ENCODE assay signal across 8 cellular contexts in genomic region chr19:48445256-48445605, GRCh38. TPM values are rescaled to one million over a fixed set of nuclear protein-coding genes. Genes with fewer than 3 reads are reported as not detected.
DNase-seq lines count a peak whose midpoint lies in the region; ATAC-seq, FAIRE-seq and TF ChIP-seq lines count a peak whose summit lies in the region.

No MANE protein-coding gene starts in this region.

- TF ChIP-seq EP300 in ovary (IDR thresholded peaks at IDR 0.05), result no peak

- TF ChIP-seq CTCF in ovary (IDR thresholded peaks at IDR 0.05), result peak; percentile 7 to 79 (median 73)

- intact Hi-C loops in ovary (cut with DNase I), result no loop called here

- H3K9me3 Mint-ChIP-seq in activated naive CD4-positive, alpha-beta T cell treated with anti-CD3 and anti-CD28 coated beads, Interleukin-2, amount 50 U/mL, for 24 hours, result no peaks in the 10 kb centered on the region

- peak overlapping the region; percentile 95 for H3K4me3 Mint-ChIP-seq in activated naive CD4-positive, alpha-beta T cell treated with anti-CD3 and anti-CD28 coated beads, Interleukin-2, amount 50 U/mL, for 24 hours

- WGBS in ovary, 3 donors, result 0 to 2% (median 0%) methylated on average over 6 of the region's 6 CpGs

- H3K9me3 ChIP-seq in ovary, result no peaks in the 10 kb centered on the region

- peak; percentile 90 for DNase-seq in AG20443 (ENCODE audit: low spot score)
- peak; percentile 47 for DNase-seq in GM18507 (ENCODE audit: extremely low spot score, insufficient read length, low read depth)
- DNase-seq in NCI-H460 (ENCODE audit: extremely low read depth, low read depth), result peak; percentile 43
- peak; percentile 83 for DNase-seq in glomerular visceral epithelial cell (ENCODE audit: extremely low spot score)
- DNase-seq in ovary, result peak in 1 of 5 donors; percentile 57
- DNase-seq in cortex of kidney (lab: John Stamatoyannopoulos, UW), result no peak

- H3K27me3 ChIP-seq in ovary, result no peaks in the 10 kb centered on the region

- TF ChIP-seq POLR2A in ovary (IDR thresholded peaks at IDR 0.05), result no peak

- H3K4me1 Mint-ChIP-seq in activated naive CD4-positive, alpha-beta T cell treated with anti-CD3 and anti-CD28 coated beads, Interleukin-2, amount 50 U/mL, for 24 hours, result peaks cover 44% of the 10 kb centered on the region

- peak overlapping the region; percentile 89 for H3K27ac Mint-ChIP-seq in activated naive CD4-positive, alpha-beta T cell treated with anti-CD3 and anti-CD28 coated beads, Interleukin-2, amount 50 U/mL, for 24 hours

- H3K27ac ChIP-seq in ovary, result peak overlapping the region in 1 of 2 donors; percentile 85

- H3K4me1 ChIP-seq in ovary (ENCODE audit: insufficient read depth), result peaks cover 6% of the 10 kb centered on the region

- peaks cover 15% of the 10 kb centered on the region for H3K36me3 Mint-ChIP-seq in activated naive CD4-positive, alpha-beta T cell treated with anti-CD3 and anti-CD28 coated beads, Interleukin-2, amount 50 U/mL, for 24 hours

- peaks cover 11% of the 10 kb centered on the region for H3K27me3 Mint-ChIP-seq in activated naive CD4-positive, alpha-beta T cell treated with anti-CD3 and anti-CD28 coated beads, Interleukin-2, amount 50 U/mL, for 24 hours

- ATAC-seq in HG03159 (IDR thresholded peaks at IDR 0.05; ENCODE audit: unreplicated experiment), result peak; percentile 31

- no peak for FAIRE-seq in GM18507 (lab: Jason Lieb, UNC)

- no peaks in the 10 kb centered on the region for H3K36me3 ChIP-seq in ovary

- H3K4me3 ChIP-seq in ovary, result peak overlapping the region; percentile 66

RNA-seq across cellular contexts. Expression of gene GRWD1, which starts 0.6 kb away (rescaled TPM):
- 19.3 and 26.3 TPM in 2 replicates for total RNA-seq in NCI-H460 (2014; rRNA removed; shearing (Covaris generic))
- 31.3 and 45.0 TPM in 2 replicates for polyA plus RNA-seq in NCI-H460 (2014; cell fraction: nucleus; rRNA removed)
- total RNA-seq in ovary, result 10 to 100 TPM; 16.5 to 41.9 (median 32.5) TPM
- polyA plus RNA-seq in ovary, result 10 to 100 TPM in 1 of 2 donors, 1 to 10 TPM in 1; 9.5 to 14.8 TPM

RNA-seq across cellular contexts. Expression of gene KCNJ14, which starts 10.1 kb away (rescaled TPM):
- total RNA-seq in NCI-H460 (2014; rRNA removed; shearing (Covaris generic)), result 1.8 and 2.0 TPM in 2 replicates
- polyA plus RNA-seq in NCI-H460 (2014; cell fraction: nucleus; rRNA removed), result 2.3 and 2.9 TPM in 2 replicates
- 1 to 10 TPM in 5 of 7 donors, under 1 TPM in 2; 0.48 to 2.2 (median 1.4) TPM for total RNA-seq in ovary
- under 1 TPM; 0.56 to 0.63 TPM for polyA plus RNA-seq in ovary

RNA-seq across cellular contexts. Expression of gene CYTH2, which starts 23.9 kb away (rescaled TPM):
- total RNA-seq in NCI-H460 (2014; rRNA removed; shearing (Covaris generic)), result 22.2 and 26.3 TPM in 2 replicates
- polyA plus RNA-seq in NCI-H460 (2014; cell fraction: nucleus; rRNA removed), result 62.1 and 70.4 TPM in 2 replicates
- 10 to 100 TPM; 38.5 to 66.5 (median 49.4) TPM for total RNA-seq in ovary
- 10 to 100 TPM; 27.6 to 58.2 TPM for polyA plus RNA-seq in ovary

RNA-seq across cellular contexts. Expression of gene GRIN2D, which starts 51.8 kb away (rescaled TPM):
- total RNA-seq in NCI-H460 (2014; rRNA removed; shearing (Covaris generic)), result 0.25 and 0.40 TPM in 2 replicates
- polyA plus RNA-seq in NCI-H460 (2014; cell fraction: nucleus; rRNA removed), result 0.36 and 0.53 TPM in 2 replicates
- total RNA-seq in ovary, result under 1 TPM in 6 of 7 donors, not detected in 1; 0.10 to 0.32 (median 0.18) TPM
- polyA plus RNA-seq in ovary, result under 1 TPM; 0.12 TPM

RNA-seq across cellular contexts. Expression of gene KDELR1, which starts 53.9 kb away (rescaled TPM):
- 78.2 and 78.7 TPM in 2 replicates for total RNA-seq in NCI-H460 (2014; rRNA removed; shearing (Covaris generic))
- polyA plus RNA-seq in NCI-H460 (2014; cell fraction: nucleus; rRNA removed), result 57.1 and 61.6 TPM in 2 replicates
- total RNA-seq in ovary, result 100 to 1,000 TPM in 6 of 7 donors, 10 to 100 TPM in 1; 94.0 to 202 (median 170) TPM
- polyA plus RNA-seq in ovary, result 100 to 1,000 TPM; 180 to 333 TPM
